In genomic region chr17:64499805-64500486, GRCh38 we compare ENCODE assay signal across 9 cellular contexts. TPM values are rescaled to one million over a fixed set of nuclear protein-coding genes. Genes with fewer than 3 reads are reported as not detected.
DNase-seq lines count a peak whose midpoint lies in the region; ATAC-seq, FAIRE-seq and TF ChIP-seq lines count a peak whose summit lies in the region.
"Had no signal": no experiment of that assay in that cellular context is flagged by ENCODE, and none has a peak within 500 bp of the region (broad histone marks: within the 10 kb centered on the region; RNA-seq: fewer than 3 reads in every experiment).

No MANE protein-coding gene starts in this region.

- H3K36me3 Mint-ChIP-seq in activated CD4-positive, alpha-beta memory T cell treated with anti-CD3 and anti-CD28 coated beads, Interleukin-2, amount 10 ng/mL, durations not matched to agents 7 days and 5 days (ENCODE audit: low read depth), result peaks cover 79% of the 10 kb centered on the region

- H3K9me3 Mint-ChIP-seq in activated CD4-positive, alpha-beta memory T cell treated with anti-CD3 and anti-CD28 coated beads, Interleukin-2, amount 10 ng/mL, durations not matched to agents 7 days and 5 days, result no peaks in the 10 kb centered on the region

- H3K27me3 Mint-ChIP-seq in activated CD4-positive, alpha-beta memory T cell treated with anti-CD3 and anti-CD28 coated beads, Interleukin-2, amount 10 ng/mL, durations not matched to agents 7 days and 5 days, result no peaks in the 10 kb centered on the region

- TF ChIP-seq EP300 in A549 (IDR thresholded peaks at IDR 0.05), result no peak

- 86% methylated on average over 6 of the region's 6 CpGs for WGBS in A549 (ENCODE audit: missing lambda C conversion rate)

- H3K27ac ChIP-seq in A549, result no peak overlapping the region
- H3K27ac ChIP-seq: suprapubic skin had no signal

- no peak for ATAC-seq in A549

- no peak overlapping the region for H3K4me3 ChIP-seq in A549
- H3K4me3 ChIP-seq: suprapubic skin had no signal

- peak in 1 of 2 experiments; percentile 40 for DNase-seq in A549 (ENCODE audit: low read depth in 1 of 2, low spot score in 1 of 2)
- DNase-seq in GM12892 (ENCODE audit: insufficient read length), result no peak
- DNase-seq in activated CD4-positive, alpha-beta memory T cell treated with anti-CD3 and anti-CD28 coated beads, Interleukin-2, amount 10 ng/mL, durations not matched to agents 7 days and 5 days, result no peak
- peak; percentile 28 for DNase-seq in kidney tubule cell (ENCODE audit: low spot score)
- DNase-seq in middle frontal gyrus (ENCODE audit: extremely low spot score, low spot score), result no peak
- DNase-seq in SHP77 (lab: John Stamatoyannopoulos, UW), result no peak
- no peak for DNase-seq in H4 (ENCODE audit: low spot score)
- DNase-seq in NCI-H2196 (lab: John Stamatoyannopoulos, UW; ENCODE audit: unreplicated experiment), result no peak

- no peaks in the 10 kb centered on the region for H3K9me3 ChIP-seq in A549
- H3K9me3 ChIP-seq: suprapubic skin had no signal

- H3K4me3 Mint-ChIP-seq in activated CD4-positive, alpha-beta memory T cell treated with anti-CD3 and anti-CD28 coated beads, Interleukin-2, amount 10 ng/mL, durations not matched to agents 7 days and 5 days, result no peak overlapping the region

- CTCF ChIA-PET in A549 (lab: Yijun Ruan, JAX), result interaction anchor here (1.6 to 12.8 kb wide), 2 partner anchors 76 to 150 kb away, joined by 4 to 300 read pairs; no protein-coding TSS in a partner anchor
- CTCF ChIA-PET in activated CD4-positive, alpha-beta memory T cell treated with anti-CD3 and anti-CD28 coated beads, Interleukin-2, amount 10 ng/mL, durations not matched to agents 7 days and 5 days (lab: Charles Lee), result interaction anchor here (0.6 to 3.4 kb wide), 4 partner anchors 9 to 457 kb away, joined by 4 to 14 read pairs (median 6); no protein-coding TSS in a partner anchor

- FAIRE-seq in A549 (lab: Jason Lieb, UNC), result no peak
- no peak for FAIRE-seq in GM12892 (lab: Jason Lieb, UNC)

- no peak for TF ChIP-seq RAD21 in A549 (conservative IDR thresholded peaks at IDR 0.05 in 1 of 2, IDR thresholded peaks at IDR 0.05 in 1 of 2)

- TF ChIP-seq CTCF in A549 (IDR thresholded peaks at IDR 0.05), result no peak

- POLR2A ChIA-PET in A549 (lab: Yijun Ruan, JAX), result no interaction called here
- POLR2A ChIA-PET in activated CD4-positive, alpha-beta memory T cell treated with anti-CD3 and anti-CD28 coated beads, Interleukin-2, amount 10 ng/mL, durations not matched to agents 7 days and 5 days (lab: Charles Lee), result interaction anchor here (0.8 to 10.2 kb wide), 9 partner anchors 5 to 486 kb away, joined by 3 to 387 read pairs (median 3); partner anchors contain the start of genes CEP95 and DDX5

- H3K4me1 Mint-ChIP-seq in activated CD4-positive, alpha-beta memory T cell treated with anti-CD3 and anti-CD28 coated beads, Interleukin-2, amount 10 ng/mL, durations not matched to agents 7 days and 5 days, result peaks cover 88% of the 10 kb centered on the region

- TF ChIP-seq POLR2A in A549 (IDR thresholded peaks at IDR 0.05; ENCODE audit: low read length), result no peak
- TF ChIP-seq POLR2A in GM12892 (IDR thresholded peaks at IDR 0.05; ENCODE audit: low read depth, low read length), result peak; percentile 62

- peaks cover 72% of the 10 kb centered on the region for H3K4me1 ChIP-seq in A549

- no peak overlapping the region for H3K4me2 ChIP-seq in A549

- peak overlapping the region; percentile 18 for H3K27ac Mint-ChIP-seq in activated CD4-positive, alpha-beta memory T cell treated with anti-CD3 and anti-CD28 coated beads, Interleukin-2, amount 10 ng/mL, durations not matched to agents 7 days and 5 days

TF ChIP-seq in A549, 52 proteins besides CTCF, POLR2A, EP300 and RAD21 (continues in another document):
- TF ChIP-seq CHD2 (IDR thresholded peaks at IDR 0.05; ENCODE audit: low read length, partially characterized antibody) (peak; percentile 14), RARB (CRISPR knock-in tag; IDR thresholded peaks at IDR 0.05) (peak; percentile 78), ATOH8 (CRISPR knock-in tag; IDR thresholded peaks at IDR 0.05; ENCODE audit: low read depth) (0 out of 2 replicates have a peak, but pooled peaks have one; percentile 34), HOXA7 (CRISPR knock-in tag; IDR thresholded peaks at IDR 0.05) (peak; percentile 92), TP53 (CRISPR knock-in tag; IDR thresholded peaks at IDR 0.05) (peak; percentile 21; the same call in 1 of the 2 replicates), HEYL (CRISPR knock-in tag; IDR thresholded peaks at IDR 0.05) (0 out of 2 replicates have a peak, but pooled peaks have one; percentile 37), HOXB5 (CRISPR knock-in tag; IDR thresholded peaks at IDR 0.05) (0 out of 2 replicates have a peak, but pooled peaks have one; percentile 15), TFCP2L1 (CRISPR knock-in tag; IDR thresholded peaks at IDR 0.05) (peak; percentile 60), ZSCAN20 (CRISPR knock-in tag; IDR thresholded peaks at IDR 0.05) (no peak), HOXB13 (CRISPR knock-in tag; IDR thresholded peaks at IDR 0.05; ENCODE audit: low read depth) (no peak), PHF8 (IDR thresholded peaks at IDR 0.05; ENCODE audit: borderline replicate concordance, low read depth) (no peak), FOSB (CRISPR knock-in tag; IDR thresholded peaks at IDR 0.05) (peak; percentile 89; the same call in 1 of the 2 replicates), CBX2 (IDR thresholded peaks at IDR 0.05; ENCODE audit: borderline replicate concordance, low read depth) (no peak)
- TF ChIP-seq, protein P1, sequence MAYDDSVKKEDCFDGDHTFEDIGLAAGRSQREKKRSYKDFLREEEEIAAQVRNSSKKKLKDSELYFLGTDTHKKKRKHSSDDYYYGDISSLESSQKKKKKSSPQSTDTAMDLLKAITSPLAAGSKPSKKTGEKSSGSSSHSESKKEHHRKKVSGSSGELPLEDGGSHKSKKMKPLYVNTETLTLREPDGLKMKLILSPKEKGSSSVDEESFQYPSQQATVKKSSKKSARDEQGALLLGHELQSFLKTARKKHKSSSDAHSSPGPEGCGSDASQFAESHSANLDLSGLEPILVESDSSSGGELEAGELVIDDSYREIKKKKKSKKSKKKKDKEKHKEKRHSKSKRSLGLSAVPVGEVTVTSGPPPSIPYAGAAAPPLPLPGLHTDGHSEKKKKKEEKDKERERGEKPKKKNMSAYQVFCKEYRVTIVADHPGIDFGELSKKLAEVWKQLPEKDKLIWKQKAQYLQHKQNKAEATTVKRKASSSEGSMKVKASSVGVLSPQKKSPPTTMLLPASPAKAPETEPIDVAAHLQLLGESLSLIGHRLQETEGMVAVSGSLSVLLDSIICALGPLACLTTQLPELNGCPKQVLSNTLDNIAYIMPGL (CRISPR knock-in tag; IDR thresholded peaks at IDR 0.05; ENCODE audit: borderline replicate concordance), result peak; percentile 36; the same call in 1 of the 2 replicates

RNA-seq across cellular contexts. Expression of gene POLG2, which starts 3.1 kb away (rescaled TPM):
- polyA plus RNA-seq in A549 (2011; rRNA removed) (28.8 and 31.3 TPM in 2 replicates), A549 (2017; fragmentation: RNase III; extraction: RNeasy Plus Mini Kit Qiagen cat#74134 plus additional on column Dnase treatment) (26.3 to 28.5 TPM (median 27.4 TPM) in 3 replicates)
- polyA plus RNA-seq in A549 (2012; cell fraction: cytosol; rRNA removed), result 10.1 and 12.4 TPM in 2 replicates
- 15.9 and 26.1 TPM in 2 replicates for polyA plus RNA-seq in A549 (2012; cell fraction: nucleus; rRNA removed)
- polyA minus RNA-seq in A549 (2011; rRNA and poly(A)+ RNA removed), result 20.4 and 23.0 TPM in 2 replicates
- polyA plus RNA-seq in GM12892 (2012; ENCODE audit: missing spikeins), result 24.1 TPM
- 10 to 100 TPM; 34.7 to 35.2 TPM for total RNA-seq in activated CD4-positive, alpha-beta memory T cell treated with anti-CD3 and anti-CD28 coated beads, Interleukin-2, amount 10 ng/mL, durations not matched to agents 7 days and 5 days
- 11.8 and 40.1 TPM in 2 replicates for total RNA-seq in H4 (2014; rRNA removed; shearing (Covaris generic))

RNA-seq across cellular contexts. Expression of gene DDX5, which starts 6.1 kb away (rescaled TPM):
- polyA plus RNA-seq in A549 (2011; rRNA removed) (811 and 1,011 TPM in 2 replicates), A549 (2017; fragmentation: RNase III; extraction: RNeasy Plus Mini Kit Qiagen cat#74134 plus additional on column Dnase treatment) (748 to 886 TPM (median 841 TPM) in 3 replicates)
- 724 and 844 TPM in 2 replicates for polyA plus RNA-seq in A549 (2012; cell fraction: cytosol; rRNA removed)
- 1,855 and 3,100 TPM in 2 replicates for polyA plus RNA-seq in A549 (2012; cell fraction: nucleus; rRNA removed)
- 739 and 935 TPM in 2 replicates for polyA minus RNA-seq in A549 (2011; rRNA and poly(A)+ RNA removed)
- polyA plus RNA-seq in GM12892 (2012; ENCODE audit: missing spikeins), result 423 TPM
- total RNA-seq in activated CD4-positive, alpha-beta memory T cell treated with anti-CD3 and anti-CD28 coated beads, Interleukin-2, amount 10 ng/mL, durations not matched to agents 7 days and 5 days, result 100 to 1,000 TPM; 713 to 732 TPM
- total RNA-seq in H4 (2014; rRNA removed; shearing (Covaris generic)), result 217 TPM in 2 replicates

RNA-seq across cellular contexts. Expression of gene CEP95, which starts 6.8 kb away (rescaled TPM):
- 53.5 and 73.0 TPM in 2 replicates for polyA plus RNA-seq in A549 (2011; rRNA removed)
- polyA plus RNA-seq in A549 (2012; cell fraction: cytosol; rRNA removed), result 14.6 and 17.7 TPM in 2 replicates
- 30.0 and 34.6 TPM in 2 replicates for polyA plus RNA-seq in A549 (2012; cell fraction: nucleus; rRNA removed)
- polyA plus RNA-seq in A549 (2017; fragmentation: RNase III; extraction: RNeasy Plus Mini Kit Qiagen cat#74134 plus additional on column Dnase treatment), result 30.0 to 35.0 TPM (median 32.3 TPM) in 3 replicates
- 22.1 and 27.0 TPM in 2 replicates for polyA minus RNA-seq in A549 (2011; rRNA and poly(A)+ RNA removed)
- 45.2 TPM for polyA plus RNA-seq in GM12892 (2012; ENCODE audit: missing spikeins)
- 10 to 100 TPM; 47.7 to 48.5 TPM for total RNA-seq in activated CD4-positive, alpha-beta memory T cell treated with anti-CD3 and anti-CD28 coated beads, Interleukin-2, amount 10 ng/mL, durations not matched to agents 7 days and 5 days
- total RNA-seq in H4 (2014; rRNA removed; shearing (Covaris generic)), result 23.3 and 24.6 TPM in 2 replicates

RNA-seq across cellular contexts. Expression of gene MILR1, which starts 51.0 kb away (rescaled TPM):
- 12.2 and 12.8 TPM in 2 replicates for polyA plus RNA-seq in A549 (2011; rRNA removed)
- polyA plus RNA-seq in A549 (2012; cell fraction: cytosol; rRNA removed), result 1.3 TPM in 2 replicates
- 0.41 and 1.1 TPM in 2 replicates for polyA plus RNA-seq in A549 (2012; cell fraction: nucleus; rRNA removed)
- 1.6 to 3.0 TPM (median 2.3 TPM) in 3 replicates for polyA plus RNA-seq in A549 (2017; fragmentation: RNase III; extraction: RNeasy Plus Mini Kit Qiagen cat#74134 plus additional on column Dnase treatment)
- 8.4 and 10.9 TPM in 2 replicates for polyA minus RNA-seq in A549 (2011; rRNA and poly(A)+ RNA removed)
- polyA plus RNA-seq in GM12892 (2012; ENCODE audit: missing spikeins), result 0.76 TPM
- total RNA-seq in activated CD4-positive, alpha-beta memory T cell treated with anti-CD3 and anti-CD28 coated beads, Interleukin-2, amount 10 ng/mL, durations not matched to agents 7 days and 5 days, result under 1 TPM; 0.35 to 0.80 TPM
- 20.3 and 24.8 TPM in 2 replicates for total RNA-seq in H4 (2014; rRNA removed; shearing (Covaris generic))
